8 cellular contexts compared by ENCODE assay signal in the genomic region with DNA sequence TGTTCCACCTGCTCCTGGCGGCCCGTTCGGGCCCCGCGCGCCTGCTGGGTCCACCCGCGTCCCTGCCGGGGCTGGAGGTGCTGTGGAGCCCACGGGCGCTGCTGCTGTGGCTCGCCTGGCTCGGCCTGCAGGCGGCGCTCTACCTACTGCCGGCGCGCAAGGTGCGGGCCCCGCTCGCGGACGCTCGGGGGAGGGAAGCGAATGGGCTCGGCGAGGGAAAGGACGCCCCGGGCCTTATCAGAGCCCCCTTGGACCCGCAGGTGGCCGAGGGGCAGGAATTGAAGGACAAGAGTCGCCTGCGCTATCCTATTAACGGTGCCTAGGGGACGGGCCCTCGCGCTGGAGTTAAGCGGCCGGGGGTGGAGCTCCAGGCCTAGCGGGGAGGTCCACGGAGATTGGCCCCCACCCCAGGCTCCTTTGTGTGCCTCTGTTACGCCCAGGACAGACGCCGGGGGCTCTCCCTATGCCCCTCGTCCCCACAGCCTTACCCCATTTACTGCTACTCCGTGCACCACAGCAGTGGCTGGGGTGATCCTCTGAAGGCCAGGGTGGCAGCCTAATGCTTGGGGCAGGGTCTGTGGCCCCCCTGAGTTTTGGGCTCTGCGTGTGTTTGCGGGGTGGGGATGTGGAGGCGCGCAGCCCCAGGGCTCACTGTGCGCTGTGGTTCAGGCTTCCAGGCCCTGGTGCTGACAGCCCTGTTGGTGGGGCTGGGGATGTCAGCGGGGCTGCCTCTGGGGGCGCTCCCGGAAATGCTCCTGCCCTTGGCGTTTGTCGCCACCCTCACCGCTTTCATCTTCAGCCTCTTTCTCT. TPM values are rescaled to one million over a fixed set of nuclear protein-coding genes. Genes with fewer than 3 reads are reported as not detected.
DNase-seq lines count a peak whose midpoint lies in the region; ATAC-seq lines count a peak whose summit lies in the region.

No MANE protein-coding gene starts in this region.

- H3K27me3 Mint-ChIP-seq in natural killer cell treated with Interleukin-12 subunit alpha and Interleukin-12 subunit beta and Interleukin-15 and Interleukin-18, amount 100 ng/mL, for 72 hours = no peaks in the 10 kb centered on the region

- H3K27ac ChIP-seq in substantia nigra (ENCODE audit: low read depth, low read length, poor library complexity, severe bottlenecking) = peak overlapping the region; percentile 87

- H3K4me1 Mint-ChIP-seq in natural killer cell treated with Interleukin-12 subunit alpha and Interleukin-12 subunit beta and Interleukin-15 and Interleukin-18, amount 100 ng/mL, for 72 hours (ENCODE audit: low read depth in 2 of 2) = peaks cover 21 to 27% of the 10 kb centered on the region in 2 donors

- peak; percentile 38 for ATAC-seq in GM21723 (IDR thresholded peaks at IDR 0.05; ENCODE audit: unreplicated experiment)
- peak; percentile 52 for ATAC-seq in esophagus mucosa
- ATAC-seq in natural killer cell treated with Interleukin-12 subunit alpha and Interleukin-12 subunit beta and Interleukin-15 and Interleukin-18, amount 100 ng/mL, for 72 hours = peak; percentile 61 to 67
- no peak for ATAC-seq in HG03039 (IDR thresholded peaks at IDR 0.05; ENCODE audit: unreplicated experiment)

- H3K27ac Mint-ChIP-seq in natural killer cell treated with Interleukin-12 subunit alpha and Interleukin-12 subunit beta and Interleukin-15 and Interleukin-18, amount 100 ng/mL, for 72 hours = peak overlapping the region; percentile 10 to 45

- H3K36me3 Mint-ChIP-seq in natural killer cell treated with Interleukin-12 subunit alpha and Interleukin-12 subunit beta and Interleukin-15 and Interleukin-18, amount 100 ng/mL, for 72 hours = no peaks in the 10 kb centered on the region

- peak overlapping the region; percentile 97 for H3K4me3 Mint-ChIP-seq in natural killer cell treated with Interleukin-12 subunit alpha and Interleukin-12 subunit beta and Interleukin-15 and Interleukin-18, amount 100 ng/mL, for 72 hours

- DNase-seq in COLO829 (ENCODE audit: low spot score) (peak; percentile 35), NCI-H526 treated with DMSO at 0.1 percent for 48 hours (lab: John Stamatoyannopoulos, UW) (peak; percentile 29), activated T-cell treated with anti-CD3 and anti-CD28 coated beads for 4 hours (peak; percentile 57), substantia nigra (lab: John Stamatoyannopoulos, UW) (peak in 40 of 49 donors; percentile 8 to 80 (median 48))
- peak; percentile 78 for DNase-seq in natural killer cell treated with Interleukin-12 subunit alpha and Interleukin-12 subunit beta and Interleukin-15 and Interleukin-18, amount 100 ng/mL, for 72 hours (ENCODE audit: low spot score)

- no peaks in the 10 kb centered on the region for H3K9me3 Mint-ChIP-seq in natural killer cell treated with Interleukin-12 subunit alpha and Interleukin-12 subunit beta and Interleukin-15 and Interleukin-18, amount 100 ng/mL, for 72 hours

RNA-seq across cellular contexts. Expression of a gene that starts 1.1 kb away (rescaled TPM):
- total RNA-seq in esophagus mucosa = 53.2 TPM
- 10 to 100 TPM; 18.6 to 30.7 TPM for total RNA-seq in natural killer cell treated with Interleukin-12 subunit alpha and Interleukin-12 subunit beta and Interleukin-15 and Interleukin-18, amount 100 ng/mL, for 72 hours

RNA-seq across cellular contexts. Expression of a gene that starts 4.7 kb away (rescaled TPM):
- total RNA-seq in esophagus mucosa = 9.4 TPM
- total RNA-seq in natural killer cell treated with Interleukin-12 subunit alpha and Interleukin-12 subunit beta and Interleukin-15 and Interleukin-18, amount 100 ng/mL, for 72 hours = 10 to 100 TPM in 1 of 2 donors, 1 to 10 TPM in 1; 9.8 to 23.7 TPM

RNA-seq across cellular contexts. Expression of a gene that starts 9.2 kb away (rescaled TPM):
- 758 TPM for total RNA-seq in esophagus mucosa
- total RNA-seq in natural killer cell treated with Interleukin-12 subunit alpha and Interleukin-12 subunit beta and Interleukin-15 and Interleukin-18, amount 100 ng/mL, for 72 hours = 100 to 1,000 TPM; 681 to 986 TPM

RNA-seq across cellular contexts. Expression of a gene that starts 9.4 kb away (rescaled TPM):
- total RNA-seq in esophagus mucosa = 63.9 TPM
- total RNA-seq in natural killer cell treated with Interleukin-12 subunit alpha and Interleukin-12 subunit beta and Interleukin-15 and Interleukin-18, amount 100 ng/mL, for 72 hours = 10 to 100 TPM; 77.8 to 80.4 TPM

RNA-seq across cellular contexts. Expression of a gene that starts 16.7 kb away (rescaled TPM):
- 76.4 TPM for total RNA-seq in esophagus mucosa
- 100 to 1,000 TPM; 132 to 149 TPM for total RNA-seq in natural killer cell treated with Interleukin-12 subunit alpha and Interleukin-12 subunit beta and Interleukin-15 and Interleukin-18, amount 100 ng/mL, for 72 hours
